In genomic region chr4:169660929-169661328, GRCh38 we compare ENCODE assay signal across 10 cellular contexts. TPM values are rescaled to one million over a fixed set of nuclear protein-coding genes. Genes with fewer than 3 reads are reported as not detected.
DNase-seq lines count a peak whose midpoint lies in the region; ATAC-seq, FAIRE-seq and TF ChIP-seq lines count a peak whose summit lies in the region.
"Had no signal": no experiment of that assay in that cellular context is flagged by ENCODE, and none has a peak within 500 bp of the region (broad histone marks: within the 10 kb centered on the region; RNA-seq: fewer than 3 reads in every experiment).

No MANE protein-coding gene starts in this region.

- no peaks in the 10 kb centered on the region for H3K9me1 ChIP-seq in endothelial cell of umbilical vein (replicated peaks; ENCODE audit: control insufficient read depth, extremely low read depth, insufficient read depth, low read length)

- FAIRE-seq in endothelial cell of umbilical vein (lab: Jason Lieb, UNC) (no peak), pancreas (lab: Jason Lieb, UNC) (peak; percentile 89)

- WGBS in pancreas, 2 donors, result 14 to 18% methylated on average over 3 of the region's 3 CpGs

- H4K20me1 ChIP-seq in DOHH2 (ENCODE audit: control insufficient read depth, insufficient read depth, low read depth, low read length), result no peaks in the 10 kb centered on the region
- H4K20me1 ChIP-seq in endothelial cell of umbilical vein (replicated peaks; ENCODE audit: control insufficient read depth, extremely low read depth, insufficient read depth, low read length), result no peaks in the 10 kb centered on the region

- no peak for TF ChIP-seq CTCF in DOHH2 (IDR thresholded peaks at IDR 0.05; ENCODE audit: low read depth, low read length, poor library complexity, severe bottlenecking)
- no peak for TF ChIP-seq CTCF in endothelial cell of umbilical vein (IDR thresholded peaks at IDR 0.05; ENCODE audit: extremely low read depth in 1 of 2, insufficient read depth in 1 of 2, low read depth in 1 of 2, low read length in 2 of 2)
- TF ChIP-seq CTCF in pancreas (IDR thresholded peaks at IDR 0.05), result no peak

- POLR2A ChIA-PET in endothelial cell of umbilical vein (lab: Charles Lee), result no interaction called here

- dilution Hi-C loops in endothelial cell of umbilical vein (cut with MboI; ENCODE audit: extremely low pct_ligation_motif_present, low sequenced_read_pairs), result no loop called here

- BruUV-seq in endothelial cell of umbilical vein (replicated peaks; lab: Mats Ljungman, UMichigan), result no TSS peak

- H3K4me1 ChIP-seq in DOHH2 (ENCODE audit: control insufficient read depth, low read length) (peaks cover 37% of the 10 kb centered on the region), endothelial cell of umbilical vein (ENCODE audit: control insufficient read depth, extremely low read depth, insufficient read depth, low read length) (peaks cover 58% of the 10 kb centered on the region), pancreas (peaks cover 51 to 69% (median 59%) of the 10 kb centered on the region in 3 donors)

- H3K79me2 ChIP-seq in DOHH2 (ENCODE audit: control insufficient read depth, low read length), result peaks cover 73% of the 10 kb centered on the region
- peaks cover 14% of the 10 kb centered on the region for H3K79me2 ChIP-seq in endothelial cell of umbilical vein (ENCODE audit: control insufficient read depth, insufficient read depth, low read length)

- intact Hi-C loops in endothelial cell of umbilical vein (cut with micrococcal nuclease), result loop anchor here (1.0 to 5.0 kb wide), 2 partner anchors 41 to 56 kb away; partner anchors contain the start of gene CLCN3
- intact Hi-C loops in pancreas (cut with DNase I), result no loop called here

- H3K4me3 ChIP-seq in DOHH2 (ENCODE audit: low read length) (peak overlapping the region; percentile 77), endothelial cell of umbilical vein (replicated peaks in 1 of 3; ENCODE audit: insufficient read depth in 1 of 3, low read depth in 1 of 3, low read length in 3 of 3) (peak overlapping the region in 1 of 3 experiments; percentile 77), pancreas (peak overlapping the region in 2 of 4 donors; percentile 35 to 39)

- H3K4me2 ChIP-seq in DOHH2 (ENCODE audit: low read length) (peak overlapping the region; percentile 96), endothelial cell of umbilical vein (ENCODE audit: insufficient read depth, low read length) (peak overlapping the region; percentile 97)

- CTCF ChIA-PET in endothelial cell of umbilical vein (lab: Charles Lee), result interaction anchor here (1.0 to 3.3 kb wide), 3 partner anchors 11 to 62 kb away, joined by 3 to 31 read pairs (median 11); partner anchors contain the start of gene NEK1

- H3K9ac ChIP-seq in endothelial cell of umbilical vein (replicated peaks; ENCODE audit: extremely low read depth, insufficient read depth, low read length), result peak overlapping the region; percentile 82

- H3K27ac ChIP-seq in DOHH2 (ENCODE audit: low read depth, low read length) (peak overlapping the region; percentile 81), endothelial cell of umbilical vein (ENCODE audit: insufficient read depth, low read depth, low read length) (peak overlapping the region; percentile 94), pancreas (peak overlapping the region; percentile 67 to 89 (median 82))

- H3F3A ChIP-seq in DOHH2 (ENCODE audit: control insufficient read depth, insufficient read depth), result peaks cover 17% of the 10 kb centered on the region

- H3K36me3 ChIP-seq in DOHH2 (ENCODE audit: control insufficient read depth, low read length), result peaks cover 4% of the 10 kb centered on the region
- H3K36me3 ChIP-seq in endothelial cell of umbilical vein (ENCODE audit: control insufficient read depth in 2 of 2, extremely low read depth in 1 of 2, insufficient read depth in 2 of 2, low read length in 2 of 2), result no peaks in the 10 kb centered on the region
- H3K36me3 ChIP-seq in pancreas, result no peaks in the 10 kb centered on the region

- no peaks in the 10 kb centered on the region for H3K9me2 ChIP-seq in DOHH2 (replicated peaks; ENCODE audit: control insufficient read depth, low read length)

- DNase-seq in NOMO-1 (lab: John Stamatoyannopoulos, UW; ENCODE audit: unreplicated experiment in 2 of 2) (peak; percentile 33 to 78), endothelial cell of umbilical vein (ENCODE audit: low read depth, low spot score) (no peak), pancreas (no peak), NCI-H2196 treated with DMSO at 0.1 percent for 48 hours (lab: John Stamatoyannopoulos, UW; ENCODE audit: unreplicated experiment) (no peak), DMS114 treated with DMSO at 0.1 percent for 48 hours (lab: John Stamatoyannopoulos, UW; ENCODE audit: unreplicated experiment) (no peak)
- DNase-seq: activated CD4-positive, alpha-beta memory T cell treated with anti-CD3 and anti-CD28 coated beads, Interleukin-2, amount 10 ng/mL, durations not matched to agents 7 days and 5 days; stimulated activated CD4-positive, alpha-beta T cell treated with anti-CD3 and anti-CD28 coated beads, Interleukin-4, amount 100 ng/mL, for 24 hours had no signal

- no peak for TF ChIP-seq POLR2A in endothelial cell of umbilical vein (IDR thresholded peaks at IDR 0.05; ENCODE audit: low read depth, low read length)

- no peaks in the 10 kb centered on the region for H3K9me3 ChIP-seq in DOHH2 (ENCODE audit: control insufficient read depth, insufficient read depth, low read length)
- no peaks in the 10 kb centered on the region for H3K9me3 ChIP-seq in endothelial cell of umbilical vein (replicated peaks; ENCODE audit: control insufficient read depth, insufficient read depth, low read length)
- no peaks in the 10 kb centered on the region for H3K9me3 ChIP-seq in pancreas

- H3K27me3 ChIP-seq in DOHH2 (ENCODE audit: control insufficient read depth, low read length) (no peaks in the 10 kb centered on the region), endothelial cell of umbilical vein (ENCODE audit: control insufficient read depth in 2 of 2, insufficient read depth in 2 of 2, low read length in 2 of 2) (no peaks in the 10 kb centered on the region), pancreas (no peaks in the 10 kb centered on the region)

- ATAC-seq in pancreas (no peak), HG03571 (IDR thresholded peaks at IDR 0.05; ENCODE audit: unreplicated experiment) (no peak), GM19467 (IDR thresholded peaks at IDR 0.05; ENCODE audit: unreplicated experiment) (no peak)

- no peak overlapping the region for H2AFZ ChIP-seq in endothelial cell of umbilical vein (ENCODE audit: low read depth, low read length)

TF ChIP-seq in endothelial cell of umbilical vein, 7 proteins besides CTCF, POLR2A, EP300 and RAD21:
- TF ChIP-seq GATA2 (IDR thresholded peaks at IDR 0.05; ENCODE audit: insufficient read depth, insufficient read length, low read depth, low read length), result no peak
- TF ChIP-seq MAX (IDR thresholded peaks at IDR 0.05; ENCODE audit: insufficient read depth, insufficient read length), result no peak
- TF ChIP-seq POLR2AphosphoS5 (IDR thresholded peaks at IDR 0.05; ENCODE audit: insufficient read depth, low read depth, low read length), result no peak
- TF ChIP-seq MYC (IDR thresholded peaks at IDR 0.05; ENCODE audit: low read depth, low read length), result no peak
- no peak for TF ChIP-seq JUN (IDR thresholded peaks at IDR 0.05; ENCODE audit: borderline replicate concordance, insufficient read depth, insufficient read length, low read depth)
- no peak for TF ChIP-seq FOS (IDR thresholded peaks at IDR 0.05; ENCODE audit: borderline replicate concordance, insufficient read depth, low read length)
- TF ChIP-seq EZH2 (IDR thresholded peaks at IDR 0.05; ENCODE audit: borderline replicate concordance, low read depth, low read length, severe bottlenecking), result no peak

RNA-seq across cellular contexts. Expression of gene CLCN3, which starts 40.6 kb away (rescaled TPM):
- 49.0 and 51.4 TPM in 2 replicates for total RNA-seq in endothelial cell of umbilical vein
- polyA plus RNA-seq in endothelial cell of umbilical vein, result 12.1 and 16.5 TPM in 2 replicates
- polyA plus RNA-seq in endothelial cell of umbilical vein (2011; cell fraction: cytosol; rRNA removed), result 13.2 and 13.6 TPM in 2 replicates
- 13.4 and 21.4 TPM in 2 replicates for polyA plus RNA-seq in endothelial cell of umbilical vein (2011; cell fraction: nucleus; rRNA removed)
- 24.8 and 33.1 TPM in 2 replicates for polyA plus RNA-seq in endothelial cell of umbilical vein (2012)
- polyA minus RNA-seq in endothelial cell of umbilical vein, result 82.0 and 86.1 TPM in 2 replicates
- 10.9 TPM for polyA minus RNA-seq in endothelial cell of umbilical vein (2011; cell fraction: cytosol; rRNA and poly(A)+ RNA removed)
- 31.2 and 48.2 TPM in 2 replicates for polyA minus RNA-seq in endothelial cell of umbilical vein (2011; cell fraction: nucleus; rRNA and poly(A)+ RNA removed)
- 10 to 100 TPM; 24.9 to 41.4 (median 33.6) TPM for total RNA-seq in pancreas
- polyA plus RNA-seq in pancreas, result 10 to 100 TPM in 1 of 2 donors, 1 to 10 TPM in 1; 9.1 to 16.7 TPM

RNA-seq across cellular contexts. Expression of gene NEK1, which starts 48.5 kb away (rescaled TPM):
- total RNA-seq in endothelial cell of umbilical vein (10.1 and 10.4 TPM in 2 replicates), pancreas (1 to 10 TPM; 3.6 to 8.3 (median 5.0) TPM)
- polyA plus RNA-seq in endothelial cell of umbilical vein (1.7 and 2.6 TPM in 2 replicates), pancreas (1 to 10 TPM; 2.1 to 3.9 TPM)
- polyA plus RNA-seq in endothelial cell of umbilical vein (2011; cell fraction: cytosol; rRNA removed), result 2.2 and 2.5 TPM in 2 replicates
- polyA plus RNA-seq in endothelial cell of umbilical vein (2011; cell fraction: nucleus; rRNA removed), result 4.9 and 6.6 TPM in 2 replicates
- 5.8 and 7.3 TPM in 2 replicates for polyA plus RNA-seq in endothelial cell of umbilical vein (2012)
- 8.4 and 13.1 TPM in 2 replicates for polyA minus RNA-seq in endothelial cell of umbilical vein
- 4.6 TPM for polyA minus RNA-seq in endothelial cell of umbilical vein (2011; cell fraction: cytosol; rRNA and poly(A)+ RNA removed)
- 24.7 and 26.1 TPM in 2 replicates for polyA minus RNA-seq in endothelial cell of umbilical vein (2011; cell fraction: nucleus; rRNA and poly(A)+ RNA removed)

Comparison
In these comparisons a context has a peak if more than half of its experiments do, and no peak if none do; other contexts are left out.
1. DNase-seq: peak in NOMO-1 (2 of 2); none in endothelial cell of umbilical vein (single experiment), pancreas (0 of 6), NCI-H2196 treated with DMSO at 0.1 percent for 48 hours (single experiment) and DMS114 treated with DMSO at 0.1 percent for 48 hours (single experiment).
2. Peak in every context shown above with its lines, with median percentiles within 50 percentile points of each other: H3K27ac ChIP-seq.